Comparison of ENCODE assay signal across 1 cellular context in genomic region chr1:99659755-99660210, GRCh38.
TF ChIP-seq lines count a peak whose summit lies in the region.

No MANE protein-coding gene starts in this region.

TF ChIP-seq in GM23338, 12 proteins besides CTCF, POLR2A, EP300 and RAD21 (continued from another document):
- TF ChIP-seq ZNF462 (CRISPR knock-in tag; IDR thresholded peaks at IDR 0.05) (no peak), EZH2 (IDR thresholded peaks at IDR 0.05; ENCODE audit: low read depth, unreplicated experiment) (no peak), EZH2phosphoT487 (IDR thresholded peaks at IDR 0.05; ENCODE audit: unreplicated experiment) (no peak), POLR2AphosphoS5 (IDR thresholded peaks at IDR 0.05; ENCODE audit: low read depth) (no peak)
